ENCODE assay signal across 9 cellular contexts in genomic region chr6:108942556-108943492, GRCh38.
DNase-seq lines count a peak whose midpoint lies in the region; ATAC-seq and TF ChIP-seq lines count a peak whose summit lies in the region.
"Had no signal": no experiment of that assay in that cellular context is flagged by ENCODE, and none has a peak within 500 bp of the region (broad histone marks: within the 10 kb centered on the region; RNA-seq: fewer than 3 reads in every experiment).

No MANE protein-coding gene starts in this region.

- no peak for ATAC-seq in GM21825 (IDR thresholded peaks at IDR 0.05; ENCODE audit: unreplicated experiment)
- no peak for ATAC-seq in HG03378 (IDR thresholded peaks at IDR 0.05; ENCODE audit: unreplicated experiment)

- H3K4me3 Mint-ChIP-seq in brain: peak overlapping the region in 1 of 5 experiments; percentile 41

- peak; percentile 49 for DNase-seq in activated CD4-positive, CD25-positive, alpha-beta regulatory T cell treated with anti-CD3 and anti-CD28 coated beads, Interleukin-2, amount 50 U/mL, for 72 hours
- DNase-seq in stimulated activated CD4-positive, alpha-beta T cell treated with anti-CD3 and anti-CD28 coated beads, Interleukin-2, amount 100 ng/mL, for 48 hours: peak; percentile 29 to 34
- DNase-seq in amygdala (lab: John Stamatoyannopoulos, UW) (no peak), NCI-H187 (lab: John Stamatoyannopoulos, UW) (no peak)
- DNase-seq: nucleus accumbens had no signal

- no peaks in the 10 kb centered on the region for H3K36me3 ChIP-seq in HEK293 (ENCODE audit: control insufficient read depth in 2 of 2, insufficient read depth in 1 of 2, low read length in 2 of 2)

- TF ChIP-seq CTCF in HEK293 (tag by site-specific recombination; IDR thresholded peaks at IDR 0.05) (no peak), brain (conservative IDR thresholded peaks at IDR 0.05) (no peak)

- no peak overlapping the region for H3K27ac ChIP-seq in HEK293 (ENCODE audit: extremely low read depth, low read depth, low read length)

- H3K36me3 Mint-ChIP-seq in brain: peaks cover 6% of the 10 kb centered on the region

- H3K4me3 ChIP-seq in HEK293 (ENCODE audit: low read depth, low read length): no peak overlapping the region

- CTCF ChIA-PET in HEK293 (lab: Yijun Ruan, JAX): interaction anchor here (0.8 kb wide), 1 partner anchor 28 kb away, joined by 4 read pairs; no protein-coding TSS in a partner anchor

- peaks cover 37% of the 10 kb centered on the region for H3K4me1 Mint-ChIP-seq in brain

- POLR2A ChIA-PET in HEK293 (lab: Yijun Ruan, JAX): no interaction called here

- H3K9me3 ChIP-seq in HEK293 (ENCODE audit: control insufficient read depth, insufficient read depth, low read depth, low read length): no peaks in the 10 kb centered on the region

- no peaks in the 10 kb centered on the region for H3K27me3 Mint-ChIP-seq in brain

- peaks cover 0 to 4% (median 3%) of the 10 kb centered on the region in 5 experiments for H3K9me3 Mint-ChIP-seq in brain

- H3K27ac Mint-ChIP-seq in brain: peak overlapping the region in 3 of 5 experiments; percentile 13 to 43 (median 22)

- peaks cover 10% of the 10 kb centered on the region for H3K4me1 ChIP-seq in HEK293 (ENCODE audit: control insufficient read depth, insufficient read depth, low read length)

TF ChIP-seq in HEK293, 187 proteins besides CTCF, POLR2A, EP300 and RAD21:
- TF ChIP-seq SP2 (tag by site-specific recombination; IDR thresholded peaks at IDR 0.05) (no peak), RBAK (tag by site-specific recombination; IDR thresholded peaks at IDR 0.05) (no peak), ZBTB17 (tag by site-specific recombination; IDR thresholded peaks at IDR 0.05) (0 out of 2 replicates have a peak, but pooled peaks have one; percentile 38), OSR2 (tag by site-specific recombination; IDR thresholded peaks at IDR 0.05) (peak; percentile 42), ZNF335 (tag by site-specific recombination; conservative IDR thresholded peaks at IDR 0.05) (no peak)

Comparison
In these comparisons a context has a peak if more than half of its experiments do, and no peak if none do; other contexts are left out.
1. DNase-seq: peak in activated CD4-positive, CD25-positive, alpha-beta regulatory T cell treated with anti-CD3 and anti-CD28 coated beads, Interleukin-2, amount 50 U/mL, for 72 hours (single experiment) and stimulated activated CD4-positive, alpha-beta T cell treated with anti-CD3 and anti-CD28 coated beads, Interleukin-2, amount 100 ng/mL, for 48 hours (2 of 2); none in amygdala (0 of 56) and NCI-H187 (0 of 2).